Comparison of ENCODE assay signal across 20 cellular contexts in genomic region chr16:12239226-12239625, GRCh38.
DNase-seq lines count a peak whose midpoint lies in the region; ATAC-seq lines count a peak whose summit lies in the region.
"Had no signal": no experiment of that assay in that cellular context is flagged by ENCODE, and none has a peak within 500 bp of the region (broad histone marks: within the 10 kb centered on the region; RNA-seq: fewer than 3 reads in every experiment).

No MANE protein-coding gene starts in this region.

- no peak overlapping the region for H3K14ac ChIP-seq in mesenchymal stem cell (ENCODE audit: low read length in 2 of 2)

- H4K91ac ChIP-seq in mesenchymal stem cell (ENCODE audit: low read length): no peak overlapping the region

- H3K4me3 ChIP-seq in BLaER1: no peak overlapping the region
- no peak overlapping the region for H3K4me3 ChIP-seq in mesenchymal stem cell (ENCODE audit: insufficient read depth in 1 of 2, low read depth in 1 of 2, low read length in 2 of 2)
- H3K4me3 ChIP-seq: GM12878, PC-9, SK-N-MC had no signal

- H3K27me3 ChIP-seq in BLaER1 (no peaks in the 10 kb centered on the region), mesenchymal stem cell (ENCODE audit: control insufficient read depth in 1 of 2, insufficient read depth in 1 of 2, low read length in 2 of 2) (no peaks in the 10 kb centered on the region)

- H3K36me3 ChIP-seq in BLaER1 (peaks cover 18% of the 10 kb centered on the region), mesenchymal stem cell (ENCODE audit: control insufficient read depth in 1 of 2, insufficient read depth in 2 of 2, low read depth in 1 of 2, low read length in 2 of 2) (peaks cover 5 to 6% of the 10 kb centered on the region in 2 experiments)

- 86% methylated on average over 5 of the region's 5 CpGs for WGBS in mesenchymal stem cell

- no peak overlapping the region for H3K9ac ChIP-seq in BLaER1
- peak overlapping the region; percentile 79 for H3K9ac ChIP-seq in mesenchymal stem cell (ENCODE audit: low read length)

- no peak overlapping the region for H2BK5ac ChIP-seq in mesenchymal stem cell (ENCODE audit: low read depth, low read length, poor library complexity, severe bottlenecking)

- H3K4me1 ChIP-seq in BLaER1 (peaks cover 54% of the 10 kb centered on the region), mesenchymal stem cell (ENCODE audit: control insufficient read depth, insufficient read depth, low read depth, low read length) (peaks cover 9% of the 10 kb centered on the region)

- peak overlapping the region; percentile 26 for H3K4me2 ChIP-seq in BLaER1
- H3K4me2 ChIP-seq in mesenchymal stem cell (ENCODE audit: low read length, poor library complexity, severe bottlenecking): no peak overlapping the region
- H3K4me2 ChIP-seq: PC-9 had no signal

- H3K9me3 ChIP-seq in BLaER1: peaks cover 22% of the 10 kb centered on the region
- H3K9me3 ChIP-seq in mesenchymal stem cell (ENCODE audit: control insufficient read depth, low read length): peaks cover 6% of the 10 kb centered on the region

- ATAC-seq in GM21576 (IDR thresholded peaks at IDR 0.05; ENCODE audit: unreplicated experiment): no peak
- ATAC-seq: GM12878, HCT116, T-helper 17 cell had no signal

- H3K27ac ChIP-seq in BLaER1 (no peak overlapping the region), mesenchymal stem cell (ENCODE audit: low read length, poor library complexity, severe bottlenecking) (no peak overlapping the region)
- H3K27ac ChIP-seq: PC-9, SK-N-MC had no signal

- H3K79me1 ChIP-seq in mesenchymal stem cell (replicated peaks; ENCODE audit: low read length, poor library complexity, severe bottlenecking): peaks cover 4% of the 10 kb centered on the region

- no peaks in the 10 kb centered on the region; the same call in 1 of the 2 replicates for H4K20me1 ChIP-seq in BLaER1

- no peak overlapping the region for H2BK12ac ChIP-seq in mesenchymal stem cell (ENCODE audit: low read length in 2 of 2)

- no peak overlapping the region for H2AFZ ChIP-seq in mesenchymal stem cell (ENCODE audit: low read depth, low read length)
- H2AFZ ChIP-seq: PC-9 had no signal

- no peak overlapping the region for H2BK120ac ChIP-seq in mesenchymal stem cell (ENCODE audit: low read depth, low read length)

- H2AK5ac ChIP-seq in mesenchymal stem cell (ENCODE audit: low read length, severe bottlenecking): no peak overlapping the region

- H3K23ac ChIP-seq in mesenchymal stem cell (ENCODE audit: low read length in 2 of 2): no peak overlapping the region

- no peak overlapping the region for H4K8ac ChIP-seq in mesenchymal stem cell (ENCODE audit: low read length)

- DNase-seq in NCI-H1092 (lab: John Stamatoyannopoulos, UW) (peak; percentile 32), NCI-H446 treated with DMSO at 0.1 percent for 48 hours (lab: John Stamatoyannopoulos, UW) (peak; percentile 76), mesenchymal stem cell (no peak), KG1 (lab: John Stamatoyannopoulos, UW) (no peak), MV-4-11 (lab: John Stamatoyannopoulos, UW) (no peak)
- DNase-seq: DND-41, GOT3, NCI-H1694 treated with DMSO at 0.1 percent for 48 hours, NCI-H2107, NCI-H345, PC-9, RPMI8226, SHP77 treated with DMSO at 0.1 percent for 48 hours, SW 1271, T-helper 17 cell had no signal

- no peak overlapping the region for H2BK15ac ChIP-seq in mesenchymal stem cell (ENCODE audit: low read depth, poor library complexity, severe bottlenecking)

- H3K18ac ChIP-seq in mesenchymal stem cell (ENCODE audit: low read depth in 1 of 2, low read length in 2 of 2): no peak overlapping the region

- H3K4ac ChIP-seq in mesenchymal stem cell (ENCODE audit: low read depth in 1 of 2, low read length in 2 of 2): no peak overlapping the region

Comparison
In these comparisons a context has a peak if more than half of its experiments do, and no peak if none do; other contexts are left out.
1. DNase-seq: peak in NCI-H1092 (single experiment) and NCI-H446 treated with DMSO at 0.1 percent for 48 hours (single experiment); none in mesenchymal stem cell (single experiment), KG1 (single experiment) and MV-4-11 (single experiment).